8 cellular contexts compared by ENCODE assay signal in genomic region chr17:32927201-32927723, GRCh38. TPM values are rescaled to one million over a fixed set of nuclear protein-coding genes. Genes with fewer than 3 reads are reported as not detected.
A peak's percentile ranks its signal among the peaks of the same experiment; 100 is the strongest.
DNase-seq lines count a peak whose midpoint lies in the region; ATAC-seq lines count a peak whose summit lies in the region.

No MANE protein-coding gene starts in this region.

- peak overlapping the region; percentile 9 to 55 for H3K4me3 Mint-ChIP-seq in stimulated activated naive CD8-positive, alpha-beta T cell treated with anti-CD3 and anti-CD28 coated beads, Interleukin-15, amount 100 ng/mL, for 72 hours

- peaks cover 35% of the 10 kb centered on the region for H3K27me3 Mint-ChIP-seq in stimulated activated naive CD8-positive, alpha-beta T cell treated with anti-CD3 and anti-CD28 coated beads, Interleukin-15, amount 100 ng/mL, for 72 hours

- H3K36me3 ChIP-seq in adipocyte (ENCODE audit: control insufficient read depth, insufficient read depth, low read length, severe bottlenecking) = peaks cover under 1% of the 10 kb centered on the region

- intact Hi-C loops in left colon (cut with DNase I, micrococcal nuclease) = no loop called here

- H3K9ac ChIP-seq in adipocyte (ENCODE audit: low read length) = peak overlapping the region; percentile 86

- no peaks in the 10 kb centered on the region for H3K27me3 ChIP-seq in adipocyte (replicated peaks; ENCODE audit: control insufficient read depth, insufficient read depth, low read length)

- peak; percentile 59 for ATAC-seq in left colon
- no peak for ATAC-seq in stimulated activated naive CD8-positive, alpha-beta T cell treated with anti-CD3 and anti-CD28 coated beads, Interleukin-15, amount 100 ng/mL, for 72 hours
- no peak for ATAC-seq in GM19397 (IDR thresholded peaks at IDR 0.05; ENCODE audit: unreplicated experiment)

- DNase-seq in NCI-H146 (lab: John Stamatoyannopoulos, UW) (peak; percentile 19), NCI-H146 treated with DMSO at 0.1 percent for 48 hours (lab: John Stamatoyannopoulos, UW; ENCODE audit: unreplicated experiment) (no peak), adipocyte (ENCODE audit: low read depth) (no peak), left colon (peak in 1 of 2 donors; percentile 28), AG20443 (ENCODE audit: low spot score) (no peak), OCI-M2 (lab: John Stamatoyannopoulos, UW; ENCODE audit: unreplicated experiment) (no peak)
- DNase-seq in stimulated activated naive CD8-positive, alpha-beta T cell treated with anti-CD3 and anti-CD28 coated beads, Interleukin-15, amount 100 ng/mL, for 72 hours = no peak

- H3K9me3 ChIP-seq in adipocyte (ENCODE audit: control insufficient read depth, low read length) = no peaks in the 10 kb centered on the region

- H3K4me1 Mint-ChIP-seq in stimulated activated naive CD8-positive, alpha-beta T cell treated with anti-CD3 and anti-CD28 coated beads, Interleukin-15, amount 100 ng/mL, for 72 hours = no peaks in the 10 kb centered on the region

- no peaks in the 10 kb centered on the region for H3K9me3 Mint-ChIP-seq in stimulated activated naive CD8-positive, alpha-beta T cell treated with anti-CD3 and anti-CD28 coated beads, Interleukin-15, amount 100 ng/mL, for 72 hours

- H3K4me1 ChIP-seq in adipocyte (ENCODE audit: control insufficient read depth, insufficient read depth, low read length) = peaks cover 8% of the 10 kb centered on the region

- H3K4me3 ChIP-seq in adipocyte (ENCODE audit: low read length) = peak overlapping the region; percentile 89

- no peak overlapping the region for H3K27ac Mint-ChIP-seq in stimulated activated naive CD8-positive, alpha-beta T cell treated with anti-CD3 and anti-CD28 coated beads, Interleukin-15, amount 100 ng/mL, for 72 hours

RNA-seq across cellular contexts. Expression of gene TMEM98, which starts 0.7 kb away (rescaled TPM):
- 100 to 1,000 TPM; 111 to 114 TPM for total RNA-seq in left colon

RNA-seq across cellular contexts. Expression of gene MYO1D, which starts 50.3 kb away (rescaled TPM):
- 100 to 1,000 TPM; 394 to 421 TPM for total RNA-seq in left colon
